ENCODE assay signal across 15 cellular contexts in genomic region chr1:40133122-40133665, GRCh38. TPM values are rescaled to one million over a fixed set of nuclear protein-coding genes. Genes with fewer than 3 reads are reported as not detected.
DNase-seq lines count a peak whose midpoint lies in the region; ATAC-seq, FAIRE-seq and TF ChIP-seq lines count a peak whose summit lies in the region.
"Had no signal": no experiment of that assay in that cellular context is flagged by ENCODE, and none has a peak within 500 bp of the region (broad histone marks: within the 10 kb centered on the region; RNA-seq: fewer than 3 reads in every experiment).

No MANE protein-coding gene starts in this region.

- intact Hi-C loops in testis (cut with DNase I; ENCODE audit: low total_unique reads) = no loop called here
- intact Hi-C loops in activated CD4-positive, alpha-beta T cell treated with anti-CD3 and anti-CD28 coated beads for 36 hours (cut with DNase I, micrococcal nuclease) = no loop called here

- dilution Hi-C loops in keratinocyte (cut with MboI; ENCODE audit: extremely low pct_ligation_motif_present, low sequenced_read_pairs) = no loop called here

- CTCF ChIA-PET in activated CD4-positive, alpha-beta T cell treated with anti-CD3 and anti-CD28 coated beads for 36 hours (lab: Charles Lee) = interaction anchor here (0.6 to 3.8 kb wide), 2 partner anchors 11 to 52 kb away, joined by 3 to 14 read pairs; no protein-coding TSS in a partner anchor

- TF ChIP-seq CTCF in keratinocyte (optimal IDR thresholded peaks at IDR 0.05 in 1 of 3, IDR thresholded peaks at IDR 0.05 in 1 of 3, conservative IDR thresholded peaks at IDR 0.05 in 1 of 3; ENCODE audit: extremely low read depth in 1 of 3, insufficient read depth in 2 of 3, low read length in 3 of 3) (no peak), testis (IDR thresholded peaks at IDR 0.05) (no peak)

- no peaks in the 10 kb centered on the region for H3K36me3 Mint-ChIP-seq in activated CD4-positive, alpha-beta T cell treated with anti-CD3 and anti-CD28 coated beads for 36 hours (ENCODE audit: low read depth)
- H3K36me3 Mint-ChIP-seq: stimulated activated naive B cell treated with anti-CD40 and anti-IgM and Interleukin-4, amounts not matched to agents 10 μg/mL and 1 μg/mL and 100 μg/mL, for 72 hours had no signal

- H3K9ac ChIP-seq in keratinocyte (ENCODE audit: control insufficient read depth, extremely low read depth, insufficient read depth, low read length) = no peak overlapping the region

- no peaks in the 10 kb centered on the region for H3K9me1 ChIP-seq in keratinocyte (ENCODE audit: control insufficient read depth, extremely low read depth, insufficient read depth, low read length)

- H3K27ac ChIP-seq in keratinocyte (ENCODE audit: control insufficient read depth, insufficient read depth, low read length) = no peak overlapping the region
- H3K27ac ChIP-seq in testis = no peak overlapping the region
- H3K27ac ChIP-seq: 22Rv1, prostate gland, SJSA1 had no signal

- H3K4me1 ChIP-seq in keratinocyte (ENCODE audit: control insufficient read depth, extremely low read depth, insufficient read depth, low read length) (no peaks in the 10 kb centered on the region), testis (no peaks in the 10 kb centered on the region)
- H3K4me1 ChIP-seq: prostate gland, SJSA1 had no signal

- H3K9me3 ChIP-seq in keratinocyte (ENCODE audit: control insufficient read depth, low read depth, low read length) (no peaks in the 10 kb centered on the region), testis (no peaks in the 10 kb centered on the region)
- H3K9me3 ChIP-seq: prostate gland, SJSA1 had no signal

- DNase-seq in NCI-H1092 (lab: John Stamatoyannopoulos, UW) = peak; percentile 48
- no peak for DNase-seq in NCI-H1092 treated with DMSO at 0.1 percent for 48 hours (lab: John Stamatoyannopoulos, UW)
- DNase-seq in astrocyte of the hippocampus (ENCODE audit: low read depth, low spot score) = peak; percentile 34
- DNase-seq in keratinocyte (ENCODE audit: low read depth, low spot score) = no peak
- DNase-seq in testis = peak; percentile 23
- no peak for DNase-seq in activated CD4-positive, alpha-beta T cell treated with anti-CD3 and anti-CD28 coated beads for 36 hours
- no peak for DNase-seq in COLO829 (ENCODE audit: low spot score)
- no peak for DNase-seq in NCI-H748 (lab: John Stamatoyannopoulos, UW; ENCODE audit: unreplicated experiment)
- DNase-seq: activated CD8-positive, alpha-beta memory T cell treated with anti-CD3 and anti-CD28 coated beads, Interleukin-2, amount 10 ng/mL, durations not matched to agents 7 days and 5 days; activated naive CD4-positive, alpha-beta T cell treated with anti-CD3 and anti-CD28 coated beads for 36 hours; stimulated activated CD4-positive, alpha-beta T cell treated with anti-CD3 and anti-CD28 coated beads, Interleukin-4, amount 100 ng/mL, for 4 hours; stimulated activated naive B cell treated with anti-CD40 and anti-IgM and Interleukin-4, amounts not matched to agents 10 μg/mL and 1 μg/mL and 100 μg/mL, for 72 hours had no signal

- H3K4me3 ChIP-seq in keratinocyte (ENCODE audit: control insufficient read depth in 2 of 3, extremely low read depth in 1 of 3, insufficient read depth in 2 of 3, low read depth in 1 of 3, low read length in 3 of 3) (no peak overlapping the region), testis (peak overlapping the region; percentile 29 to 46)
- H3K4me3 ChIP-seq: prostate gland, SJSA1 had no signal

- no peak overlapping the region for H2AFZ ChIP-seq in keratinocyte (ENCODE audit: control insufficient read depth, low read length)

- no peaks in the 10 kb centered on the region for H3K9me3 Mint-ChIP-seq in activated CD4-positive, alpha-beta T cell treated with anti-CD3 and anti-CD28 coated beads for 36 hours (ENCODE audit: low read depth)
- H3K9me3 Mint-ChIP-seq: activated naive CD4-positive, alpha-beta T cell treated with anti-CD3 and anti-CD28 coated beads for 36 hours; stimulated activated naive B cell treated with anti-CD40 and anti-IgM and Interleukin-4, amounts not matched to agents 10 μg/mL and 1 μg/mL and 100 μg/mL, for 72 hours had no signal

- H4K20me1 ChIP-seq in keratinocyte (ENCODE audit: control insufficient read depth, extremely low read depth, insufficient read depth, low read length) = no peaks in the 10 kb centered on the region

- no peaks in the 10 kb centered on the region for H3K79me2 ChIP-seq in keratinocyte (ENCODE audit: control insufficient read depth, insufficient read depth, low read length)

- H3K27me3 Mint-ChIP-seq in activated CD4-positive, alpha-beta T cell treated with anti-CD3 and anti-CD28 coated beads for 36 hours = peaks cover 6% of the 10 kb centered on the region

- no peaks in the 10 kb centered on the region for H3K27me3 ChIP-seq in keratinocyte (ENCODE audit: control insufficient read depth, extremely low read depth, insufficient read depth, low read length)
- H3K27me3 ChIP-seq in testis = no peaks in the 10 kb centered on the region

- H3K27ac Mint-ChIP-seq in activated CD4-positive, alpha-beta T cell treated with anti-CD3 and anti-CD28 coated beads for 36 hours = no peak overlapping the region
- H3K27ac Mint-ChIP-seq: activated CD8-positive, alpha-beta memory T cell treated with anti-CD3 and anti-CD28 coated beads, Interleukin-2, amount 10 ng/mL, durations not matched to agents 7 days and 5 days; activated naive CD4-positive, alpha-beta T cell treated with anti-CD3 and anti-CD28 coated beads for 36 hours; stimulated activated naive B cell treated with anti-CD40 and anti-IgM and Interleukin-4, amounts not matched to agents 10 μg/mL and 1 μg/mL and 100 μg/mL, for 72 hours had no signal

- no peaks in the 10 kb centered on the region for H3K36me3 ChIP-seq in keratinocyte (ENCODE audit: control insufficient read depth in 2 of 2, extremely low read depth in 1 of 2, insufficient read depth in 2 of 2, low read length in 2 of 2)
- no peaks in the 10 kb centered on the region for H3K36me3 ChIP-seq in testis (ENCODE audit: low read depth, missing control alignments)
- H3K36me3 ChIP-seq: prostate gland, SJSA1 had no signal

- POLR2A ChIA-PET in activated CD4-positive, alpha-beta T cell treated with anti-CD3 and anti-CD28 coated beads for 36 hours (lab: Charles Lee) = interaction anchor here (0.6 kb wide), 1 partner anchor 242 kb away, joined by 3 read pairs; no protein-coding TSS in a partner anchor

- no peak for FAIRE-seq in keratinocyte (lab: Jason Lieb, UNC)

- TF ChIP-seq POLR2A in testis (IDR thresholded peaks at IDR 0.05) = no peak

- peak overlapping the region; percentile 29 for H3K4me2 ChIP-seq in keratinocyte (ENCODE audit: control insufficient read depth, extremely low read depth, insufficient read depth, low read depth, low read length)

- H3K4me1 Mint-ChIP-seq in activated CD4-positive, alpha-beta T cell treated with anti-CD3 and anti-CD28 coated beads for 36 hours = no peaks in the 10 kb centered on the region
- H3K4me1 Mint-ChIP-seq: stimulated activated naive B cell treated with anti-CD40 and anti-IgM and Interleukin-4, amounts not matched to agents 10 μg/mL and 1 μg/mL and 100 μg/mL, for 72 hours had no signal

- H3K4me3 Mint-ChIP-seq in activated CD4-positive, alpha-beta T cell treated with anti-CD3 and anti-CD28 coated beads for 36 hours = no peak overlapping the region
- H3K4me3 Mint-ChIP-seq: activated CD8-positive, alpha-beta memory T cell treated with anti-CD3 and anti-CD28 coated beads, Interleukin-2, amount 10 ng/mL, durations not matched to agents 7 days and 5 days; activated naive CD4-positive, alpha-beta T cell treated with anti-CD3 and anti-CD28 coated beads for 36 hours; stimulated activated naive B cell treated with anti-CD40 and anti-IgM and Interleukin-4, amounts not matched to agents 10 μg/mL and 1 μg/mL and 100 μg/mL, for 72 hours had no signal

- no peak for ATAC-seq in activated CD4-positive, alpha-beta T cell treated with anti-CD3 and anti-CD28 coated beads for 36 hours
- ATAC-seq: activated CD8-positive, alpha-beta memory T cell treated with anti-CD3 and anti-CD28 coated beads, Interleukin-2, amount 10 ng/mL, durations not matched to agents 7 days and 5 days; stimulated activated naive B cell treated with anti-CD40 and anti-IgM and Interleukin-4, amounts not matched to agents 10 μg/mL and 1 μg/mL and 100 μg/mL, for 72 hours had no signal

- WGBS in testis, 2 donors = 17 to 39% methylated on average over 24 to 33 of the region's 33 CpGs

RNA-seq across cellular contexts. Expression of gene RLF, which starts 28.0 kb away (rescaled TPM):
- polyA plus RNA-seq in keratinocyte = 7.0 to 10.7 TPM (median 7.5 TPM) in 3 replicates
- 12.4 TPM for polyA plus RNA-seq in keratinocyte (2011; ENCODE audit: low read depth)
- 3.3 and 7.5 TPM in 2 replicates for polyA plus RNA-seq in keratinocyte (2011; cell fraction: cytosol; rRNA removed)
- polyA plus RNA-seq in keratinocyte (2011; cell fraction: nucleus; rRNA removed) = 13.1 and 15.0 TPM in 2 replicates
- polyA plus RNA-seq in keratinocyte (2012; ENCODE audit: low replicate concordance) = 8.0 and 17.1 TPM in 2 replicates
- polyA minus RNA-seq in keratinocyte = 2.0 to 26.3 TPM (median 12.0 TPM) in 3 replicates
- polyA minus RNA-seq in keratinocyte (2011; cell fraction: cytosol; rRNA and poly(A)+ RNA removed) = 8.1 TPM
- 16.9 and 32.9 TPM in 2 replicates for polyA minus RNA-seq in keratinocyte (2011; cell fraction: nucleus; rRNA and poly(A)+ RNA removed)
- 10 to 100 TPM; 27.2 to 28.4 TPM for total RNA-seq in testis
- 16.4 TPM for polyA plus RNA-seq in testis (ENCODE audit: insufficient read depth, low read depth, low replicate concordance)
- total RNA-seq in activated CD4-positive, alpha-beta T cell treated with anti-CD3 and anti-CD28 coated beads for 36 hours = 10 to 100 TPM; 20.1 to 20.9 TPM

RNA-seq across cellular contexts. Expression of gene PPT1, which starts 36.1 kb away (rescaled TPM):
- polyA plus RNA-seq in keratinocyte (43.8 to 58.9 TPM (median 52.7 TPM) in 3 replicates), testis (ENCODE audit: insufficient read depth, low read depth, low replicate concordance) (112 TPM)
- polyA plus RNA-seq in keratinocyte (2011; ENCODE audit: low read depth) = 12.7 TPM
- polyA plus RNA-seq in keratinocyte (2011; cell fraction: cytosol; rRNA removed) = 24.5 and 47.3 TPM in 2 replicates
- polyA plus RNA-seq in keratinocyte (2011; cell fraction: nucleus; rRNA removed) = 49.6 and 53.2 TPM in 2 replicates
- polyA plus RNA-seq in keratinocyte (2012; ENCODE audit: low replicate concordance) = 34.9 and 47.2 TPM in 2 replicates
- polyA minus RNA-seq in keratinocyte = 27.7 to 58.7 TPM (median 50.4 TPM) in 3 replicates
- polyA minus RNA-seq in keratinocyte (2011; cell fraction: cytosol; rRNA and poly(A)+ RNA removed) = 17.3 TPM
- 22.8 and 49.0 TPM in 2 replicates for polyA minus RNA-seq in keratinocyte (2011; cell fraction: nucleus; rRNA and poly(A)+ RNA removed)
- total RNA-seq in testis = 10 to 100 TPM; 67.0 to 82.9 TPM
- 10 to 100 TPM; 75.4 to 77.4 TPM for total RNA-seq in activated CD4-positive, alpha-beta T cell treated with anti-CD3 and anti-CD28 coated beads for 36 hours

Comparison
In these comparisons a context has a peak if more than half of its experiments do, and no peak if none do; other contexts are left out.
1. DNase-seq: peak in NCI-H1092 (single experiment), astrocyte of the hippocampus (single experiment) and testis (single experiment); none in NCI-H1092 treated with DMSO at 0.1 percent for 48 hours (single experiment), keratinocyte (single experiment), activated CD4-positive, alpha-beta T cell treated with anti-CD3 and anti-CD28 coated beads for 36 hours (single experiment), COLO829 (single experiment) and NCI-H748 (single experiment).
2. H3K4me3 ChIP-seq: peak in testis (2 of 2); none in keratinocyte (0 of 3).